ENCODE assay signal across 8 cellular contexts in genomic region chr4:40055379-40055872, GRCh38.
DNase-seq lines count a peak whose midpoint lies in the region; ATAC-seq and TF ChIP-seq lines count a peak whose summit lies in the region.

No MANE protein-coding gene starts in this region.

- in situ Hi-C loops in astrocyte of the spinal cord (cut with HindIII; ENCODE audit: low sequenced_read_pairs): no loop called here

- no peak for TF ChIP-seq CTCF in astrocyte of the spinal cord (IDR thresholded peaks at IDR 0.05; ENCODE audit: low read depth, low read length)

- H3K4me3 ChIP-seq in astrocyte of the spinal cord (ENCODE audit: low read depth, low read length): peak overlapping the region; percentile 72
- peak overlapping the region; percentile 79 to 88 (median 86) for H3K4me3 ChIP-seq in subcutaneous abdominal adipose tissue (ENCODE audit: low read depth in 1 of 5, low read length in 5 of 5)

- H3K9ac ChIP-seq in subcutaneous abdominal adipose tissue (ENCODE audit: low read length in 5 of 5): peak overlapping the region; percentile 79 to 97 (median 93)

- peak; percentile 22 for DNase-seq in NCI-H82 (lab: John Stamatoyannopoulos, UW)
- no peak for DNase-seq in NCI-H82 treated with DMSO at 0.1 percent for 48 hours (lab: John Stamatoyannopoulos, UW; ENCODE audit: unreplicated experiment)
- peak; percentile 56 for DNase-seq in NOMO-1 treated with dmso at 0.1 percent for 144 hours (lab: John Stamatoyannopoulos, UW; ENCODE audit: unreplicated experiment)
- DNase-seq in astrocyte of the spinal cord (ENCODE audit: low read depth, low spot score): peak; percentile 76
- peak; percentile 76 for DNase-seq in medulla oblongata (ENCODE audit: extremely low spot score)
- no peak for DNase-seq in AG20443 (ENCODE audit: low spot score)

- no peak for ATAC-seq in HG02840 (IDR thresholded peaks at IDR 0.05; ENCODE audit: low FRiP score, unreplicated experiment)

- H3K36me3 ChIP-seq in subcutaneous abdominal adipose tissue (ENCODE audit: control insufficient read depth in 5 of 5, insufficient read depth in 5 of 5, low read length in 5 of 5): no peaks in the 10 kb centered on the region

- no peaks in the 10 kb centered on the region for H3K9me3 ChIP-seq in subcutaneous abdominal adipose tissue (ENCODE audit: control insufficient read depth in 5 of 5, low read length in 5 of 5)

- H3K4me1 ChIP-seq in subcutaneous abdominal adipose tissue (ENCODE audit: control insufficient read depth in 5 of 5, insufficient read depth in 5 of 5, low read length in 5 of 5): peaks cover 8 to 45% (median 38%) of the 10 kb centered on the region in 5 donors

- H3K27ac ChIP-seq in subcutaneous abdominal adipose tissue (ENCODE audit: low read depth, low read length): peak overlapping the region; percentile 100

- H3K27me3 ChIP-seq in subcutaneous abdominal adipose tissue (ENCODE audit: control insufficient read depth in 5 of 5, insufficient read depth in 4 of 5, low read length in 5 of 5): no peaks in the 10 kb centered on the region

Comparison
In these comparisons a context has a peak if more than half of its experiments do, and no peak if none do; other contexts are left out.
1. DNase-seq: peak in NCI-H82 (single experiment), NOMO-1 treated with dmso at 0.1 percent for 144 hours (single experiment), astrocyte of the spinal cord (single experiment) and medulla oblongata (single experiment); none in NCI-H82 treated with DMSO at 0.1 percent for 48 hours (single experiment) and AG20443 (single experiment).